In the genomic region with DNA sequence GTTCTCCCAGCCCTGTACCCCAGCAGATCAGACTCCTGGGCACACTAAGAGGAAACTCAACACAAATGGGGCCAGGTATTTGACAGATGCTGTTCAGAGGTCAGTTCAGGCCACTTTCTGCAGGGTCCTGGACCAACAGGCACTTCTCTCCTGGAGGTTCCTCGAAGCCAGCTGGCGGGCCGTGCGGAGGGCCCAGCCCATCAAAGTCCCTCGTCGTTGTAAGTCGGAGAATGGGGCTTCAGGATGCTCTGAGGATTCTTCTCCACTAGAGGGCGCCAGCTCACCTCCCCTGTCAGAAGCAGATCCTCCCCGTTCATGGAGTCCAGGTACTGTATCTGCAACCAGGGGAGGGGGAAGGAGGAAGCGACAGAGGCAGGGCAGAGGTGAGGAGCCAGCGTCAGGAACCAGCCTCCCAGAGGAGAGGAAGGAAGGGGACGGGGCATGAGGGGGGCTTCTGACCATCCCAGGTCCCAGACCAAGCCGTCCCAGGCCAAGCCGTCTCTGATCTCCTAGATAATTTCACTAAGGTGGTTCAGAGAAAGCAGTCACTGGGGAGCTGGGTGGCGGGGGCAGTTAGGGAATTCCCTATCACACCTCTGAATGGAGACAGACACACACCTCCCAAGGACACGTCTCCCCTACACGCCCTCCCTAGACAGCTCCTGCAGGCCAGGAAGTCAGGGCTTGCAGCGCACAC, we compare ENCODE assay signal across 1 cellular context.
TF ChIP-seq lines count a peak whose summit lies in the region.

No MANE protein-coding gene starts in this region.

TF ChIP-seq in HepG2, 621 proteins besides CTCF, POLR2A, EP300 and RAD21 (continued from another document and continues in another):
- TF ChIP-seq, protein P1, sequence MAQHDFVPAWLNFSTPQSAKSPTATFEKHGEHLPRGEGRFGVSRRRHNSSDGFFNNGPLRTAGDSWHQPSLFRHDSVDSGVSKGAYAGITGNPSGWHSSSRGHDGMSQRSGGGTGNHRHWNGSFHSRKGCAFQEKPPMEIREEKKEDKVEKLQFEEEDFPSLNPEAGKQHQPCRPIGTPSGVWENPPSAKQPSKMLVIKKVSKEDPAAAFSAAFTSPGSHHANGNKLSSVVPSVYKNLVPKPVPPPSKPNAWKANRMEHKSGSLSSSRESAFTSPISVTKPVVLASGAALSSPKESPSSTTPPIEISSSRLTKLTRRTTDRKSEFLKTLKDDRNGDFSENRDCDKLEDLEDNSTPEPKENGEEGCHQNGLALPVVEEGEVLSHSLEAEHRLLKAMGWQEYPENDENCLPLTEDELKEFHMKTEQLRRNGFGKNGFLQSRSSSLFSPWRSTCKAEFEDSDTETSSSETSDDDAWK (CRISPR knock-in tag; IDR thresholded peaks at IDR 0.05) = no peak
- no peak for TF ChIP-seq DPF2 (CRISPR knock-in tag; IDR thresholded peaks at IDR 0.05; ENCODE audit: borderline replicate concordance, low read depth)
- no peak for TF ChIP-seq ZFP36 (IDR thresholded peaks at IDR 0.05; ENCODE audit: borderline replicate concordance, low read depth, low read length, partially characterized antibody)
- peak; percentile 85 for TF ChIP-seq CCDC6 (CRISPR knock-in tag; IDR thresholded peaks at IDR 0.05)
- TF ChIP-seq MIER2 (CRISPR knock-in tag; IDR thresholded peaks at IDR 0.05) = peak; percentile 83; the same call in 1 of the 2 replicates
- TF ChIP-seq, protein P2, sequence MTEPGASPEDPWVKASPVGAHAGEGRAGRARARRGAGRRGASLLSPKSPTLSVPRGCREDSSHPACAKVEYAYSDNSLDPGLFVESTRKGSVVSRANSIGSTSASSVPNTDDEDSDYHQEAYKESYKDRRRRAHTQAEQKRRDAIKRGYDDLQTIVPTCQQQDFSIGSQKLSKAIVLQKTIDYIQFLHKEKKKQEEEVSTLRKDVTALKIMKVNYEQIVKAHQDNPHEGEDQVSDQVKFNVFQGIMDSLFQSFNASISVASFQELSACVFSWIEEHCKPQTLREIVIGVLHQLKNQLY (CRISPR knock-in tag; IDR thresholded peaks at IDR 0.05) = no peak
- no peak for TF ChIP-seq TP53 (CRISPR knock-in tag; conservative IDR thresholded peaks at IDR 0.05)
- TF ChIP-seq, protein P3, sequence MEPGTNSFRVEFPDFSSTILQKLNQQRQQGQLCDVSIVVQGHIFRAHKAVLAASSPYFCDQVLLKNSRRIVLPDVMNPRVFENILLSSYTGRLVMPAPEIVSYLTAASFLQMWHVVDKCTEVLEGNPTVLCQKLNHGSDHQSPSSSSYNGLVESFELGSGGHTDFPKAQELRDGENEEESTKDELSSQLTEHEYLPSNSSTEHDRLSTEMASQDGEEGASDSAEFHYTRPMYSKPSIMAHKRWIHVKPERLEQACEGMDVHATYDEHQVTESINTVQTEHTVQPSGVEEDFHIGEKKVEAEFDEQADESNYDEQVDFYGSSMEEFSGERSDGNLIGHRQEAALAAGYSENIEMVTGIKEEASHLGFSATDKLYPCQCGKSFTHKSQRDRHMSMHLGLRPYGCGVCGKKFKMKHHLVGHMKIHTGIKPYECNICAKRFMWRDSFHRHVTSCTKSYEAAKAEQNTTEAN (CRISPR knock-in tag; conservative IDR thresholded peaks at IDR 0.05) = no peak
- peak; percentile 64 for TF ChIP-seq THAP11 (CRISPR knock-in tag; IDR thresholded peaks at IDR 0.05)
- no peak for TF ChIP-seq MTA1 (CRISPR knock-in tag; IDR thresholded peaks at IDR 0.05; ENCODE audit: borderline replicate concordance)
- TF ChIP-seq, protein P4, sequence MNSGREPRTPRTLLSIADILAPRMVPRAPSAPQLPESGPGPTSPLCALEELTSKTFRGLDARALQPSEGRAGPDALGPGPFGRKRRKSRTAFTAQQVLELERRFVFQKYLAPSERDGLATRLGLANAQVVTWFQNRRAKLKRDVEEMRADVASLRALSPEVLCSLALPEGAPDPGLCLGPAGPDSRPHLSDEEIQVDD (CRISPR knock-in tag; IDR thresholded peaks at IDR 0.05; ENCODE audit: borderline replicate concordance) = no peak
- TF ChIP-seq ZNF777 (CRISPR knock-in tag; IDR thresholded peaks at IDR 0.05) = no peak
- TF ChIP-seq, protein P5, sequence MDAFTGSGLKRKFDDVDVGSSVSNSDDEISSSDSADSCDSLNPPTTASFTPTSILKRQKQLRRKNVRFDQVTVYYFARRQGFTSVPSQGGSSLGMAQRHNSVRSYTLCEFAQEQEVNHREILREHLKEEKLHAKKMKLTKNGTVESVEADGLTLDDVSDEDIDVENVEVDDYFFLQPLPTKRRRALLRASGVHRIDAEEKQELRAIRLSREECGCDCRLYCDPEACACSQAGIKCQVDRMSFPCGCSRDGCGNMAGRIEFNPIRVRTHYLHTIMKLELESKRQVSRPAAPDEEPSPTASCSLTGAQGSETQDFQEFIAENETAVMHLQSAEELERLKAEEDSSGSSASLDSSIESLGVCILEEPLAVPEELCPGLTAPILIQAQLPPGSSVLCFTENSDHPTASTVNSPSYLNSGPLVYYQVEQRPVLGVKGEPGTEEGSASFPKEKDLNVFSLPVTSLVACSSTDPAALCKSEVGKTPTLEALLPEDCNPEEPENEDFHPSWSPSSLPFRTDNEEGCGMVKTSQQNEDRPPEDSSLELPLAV (CRISPR knock-in tag; conservative IDR thresholded peaks at IDR 0.05; ENCODE audit: low read depth) = no peak
- TF ChIP-seq NONO (IDR thresholded peaks at IDR 0.05) = no peak
- TF ChIP-seq NONO (CRISPR knock-in tag; conservative IDR thresholded peaks at IDR 0.05) = 0 out of 2 replicates have a peak, but pooled peaks have one; percentile 46
- no peak for TF ChIP-seq RFX5 (IDR thresholded peaks at IDR 0.05; ENCODE audit: low read depth, low read length)
- TF ChIP-seq, protein P6, sequence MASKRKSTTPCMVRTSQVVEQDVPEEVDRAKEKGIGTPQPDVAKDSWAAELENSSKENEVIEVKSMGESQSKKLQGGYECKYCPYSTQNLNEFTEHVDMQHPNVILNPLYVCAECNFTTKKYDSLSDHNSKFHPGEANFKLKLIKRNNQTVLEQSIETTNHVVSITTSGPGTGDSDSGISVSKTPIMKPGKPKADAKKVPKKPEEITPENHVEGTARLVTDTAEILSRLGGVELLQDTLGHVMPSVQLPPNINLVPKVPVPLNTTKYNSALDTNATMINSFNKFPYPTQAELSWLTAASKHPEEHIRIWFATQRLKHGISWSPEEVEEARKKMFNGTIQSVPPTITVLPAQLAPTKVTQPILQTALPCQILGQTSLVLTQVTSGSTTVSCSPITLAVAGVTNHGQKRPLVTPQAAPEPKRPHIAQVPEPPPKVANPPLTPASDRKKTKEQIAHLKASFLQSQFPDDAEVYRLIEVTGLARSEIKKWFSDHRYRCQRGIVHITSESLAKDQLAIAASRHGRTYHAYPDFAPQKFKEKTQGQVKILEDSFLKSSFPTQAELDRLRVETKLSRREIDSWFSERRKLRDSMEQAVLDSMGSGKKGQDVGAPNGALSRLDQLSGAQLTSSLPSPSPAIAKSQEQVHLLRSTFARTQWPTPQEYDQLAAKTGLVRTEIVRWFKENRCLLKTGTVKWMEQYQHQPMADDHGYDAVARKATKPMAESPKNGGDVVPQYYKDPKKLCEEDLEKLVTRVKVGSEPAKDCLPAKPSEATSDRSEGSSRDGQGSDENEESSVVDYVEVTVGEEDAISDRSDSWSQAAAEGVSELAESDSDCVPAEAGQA (IDR thresholded peaks at IDR 0.05; ENCODE audit: low read depth) = no peak
- TF ChIP-seq, protein P6 (CRISPR knock-in tag; IDR thresholded peaks at IDR 0.05; ENCODE audit: borderline replicate concordance) = no peak
- TF ChIP-seq, protein P7, sequence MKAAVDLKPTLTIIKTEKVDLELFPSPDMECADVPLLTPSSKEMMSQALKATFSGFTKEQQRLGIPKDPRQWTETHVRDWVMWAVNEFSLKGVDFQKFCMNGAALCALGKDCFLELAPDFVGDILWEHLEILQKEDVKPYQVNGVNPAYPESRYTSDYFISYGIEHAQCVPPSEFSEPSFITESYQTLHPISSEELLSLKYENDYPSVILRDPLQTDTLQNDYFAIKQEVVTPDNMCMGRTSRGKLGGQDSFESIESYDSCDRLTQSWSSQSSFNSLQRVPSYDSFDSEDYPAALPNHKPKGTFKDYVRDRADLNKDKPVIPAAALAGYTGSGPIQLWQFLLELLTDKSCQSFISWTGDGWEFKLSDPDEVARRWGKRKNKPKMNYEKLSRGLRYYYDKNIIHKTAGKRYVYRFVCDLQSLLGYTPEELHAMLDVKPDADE (CRISPR knock-in tag; IDR thresholded peaks at IDR 0.05) = no peak
- TF ChIP-seq RFXANK (CRISPR knock-in tag; IDR thresholded peaks at IDR 0.05) = no peak
- no peak for TF ChIP-seq ELF4 (CRISPR knock-in tag; IDR thresholded peaks at IDR 0.05; ENCODE audit: borderline replicate concordance)
- TF ChIP-seq, protein P8, sequence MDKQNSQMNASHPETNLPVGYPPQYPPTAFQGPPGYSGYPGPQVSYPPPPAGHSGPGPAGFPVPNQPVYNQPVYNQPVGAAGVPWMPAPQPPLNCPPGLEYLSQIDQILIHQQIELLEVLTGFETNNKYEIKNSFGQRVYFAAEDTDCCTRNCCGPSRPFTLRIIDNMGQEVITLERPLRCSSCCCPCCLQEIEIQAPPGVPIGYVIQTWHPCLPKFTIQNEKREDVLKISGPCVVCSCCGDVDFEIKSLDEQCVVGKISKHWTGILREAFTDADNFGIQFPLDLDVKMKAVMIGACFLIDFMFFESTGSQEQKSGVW (CRISPR knock-in tag; IDR thresholded peaks at IDR 0.05; ENCODE audit: borderline replicate concordance) = no peak
- no peak for TF ChIP-seq IRX3 (CRISPR knock-in tag; IDR thresholded peaks at IDR 0.05; ENCODE audit: borderline replicate concordance, low read depth)
- no peak for TF ChIP-seq ZNF7 (CRISPR knock-in tag; IDR thresholded peaks at IDR 0.05)
- TF ChIP-seq, protein P9, sequence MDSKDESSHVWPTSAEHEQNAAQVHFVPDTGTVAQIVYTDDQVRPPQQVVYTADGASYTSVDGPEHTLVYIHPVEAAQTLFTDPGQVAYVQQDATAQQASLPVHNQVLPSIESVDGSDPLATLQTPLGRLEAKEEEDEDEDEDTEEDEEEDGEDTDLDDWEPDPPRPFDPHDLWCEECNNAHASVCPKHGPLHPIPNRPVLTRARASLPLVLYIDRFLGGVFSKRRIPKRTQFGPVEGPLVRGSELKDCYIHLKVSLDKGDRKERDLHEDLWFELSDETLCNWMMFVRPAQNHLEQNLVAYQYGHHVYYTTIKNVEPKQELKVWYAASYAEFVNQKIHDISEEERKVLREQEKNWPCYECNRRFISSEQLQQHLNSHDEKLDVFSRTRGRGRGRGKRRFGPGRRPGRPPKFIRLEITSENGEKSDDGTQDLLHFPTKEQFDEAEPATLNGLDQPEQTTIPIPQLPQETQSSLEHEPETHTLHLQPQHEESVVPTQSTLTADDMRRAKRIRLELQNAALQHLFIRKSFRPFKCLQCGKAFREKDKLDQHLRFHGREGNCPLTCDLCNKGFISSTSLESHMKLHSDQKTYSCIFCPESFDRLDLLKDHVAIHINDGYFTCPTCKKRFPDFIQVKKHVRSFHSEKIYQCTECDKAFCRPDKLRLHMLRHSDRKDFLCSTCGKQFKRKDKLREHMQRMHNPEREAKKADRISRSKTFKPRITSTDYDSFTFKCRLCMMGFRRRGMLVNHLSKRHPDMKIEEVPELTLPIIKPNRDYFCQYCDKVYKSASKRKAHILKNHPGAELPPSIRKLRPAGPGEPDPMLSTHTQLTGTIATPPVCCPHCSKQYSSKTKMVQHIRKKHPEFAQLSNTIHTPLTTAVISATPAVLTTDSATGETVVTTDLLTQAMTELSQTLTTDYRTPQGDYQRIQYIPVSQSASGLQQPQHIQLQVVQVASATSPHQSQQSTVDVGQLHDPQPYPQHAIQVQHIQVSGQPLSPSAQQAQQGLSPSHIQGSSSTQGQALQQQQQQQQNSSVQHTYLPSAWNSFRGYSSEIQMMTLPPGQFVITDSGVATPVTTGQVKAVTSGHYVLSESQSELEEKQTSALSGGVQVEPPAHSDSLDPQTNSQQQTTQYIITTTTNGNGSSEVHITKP (CRISPR knock-in tag; IDR thresholded peaks at IDR 0.05; ENCODE audit: low read depth) = no peak
- TF ChIP-seq SP1 (IDR thresholded peaks at IDR 0.05) = no peak
- peak; percentile 43; the same call in 1 of the 2 replicates for TF ChIP-seq SP1 (CRISPR knock-in tag; IDR thresholded peaks at IDR 0.05)
- no peak for TF ChIP-seq ZNF570 (CRISPR knock-in tag; IDR thresholded peaks at IDR 0.05; ENCODE audit: borderline replicate concordance)
- TF ChIP-seq, protein P10, sequence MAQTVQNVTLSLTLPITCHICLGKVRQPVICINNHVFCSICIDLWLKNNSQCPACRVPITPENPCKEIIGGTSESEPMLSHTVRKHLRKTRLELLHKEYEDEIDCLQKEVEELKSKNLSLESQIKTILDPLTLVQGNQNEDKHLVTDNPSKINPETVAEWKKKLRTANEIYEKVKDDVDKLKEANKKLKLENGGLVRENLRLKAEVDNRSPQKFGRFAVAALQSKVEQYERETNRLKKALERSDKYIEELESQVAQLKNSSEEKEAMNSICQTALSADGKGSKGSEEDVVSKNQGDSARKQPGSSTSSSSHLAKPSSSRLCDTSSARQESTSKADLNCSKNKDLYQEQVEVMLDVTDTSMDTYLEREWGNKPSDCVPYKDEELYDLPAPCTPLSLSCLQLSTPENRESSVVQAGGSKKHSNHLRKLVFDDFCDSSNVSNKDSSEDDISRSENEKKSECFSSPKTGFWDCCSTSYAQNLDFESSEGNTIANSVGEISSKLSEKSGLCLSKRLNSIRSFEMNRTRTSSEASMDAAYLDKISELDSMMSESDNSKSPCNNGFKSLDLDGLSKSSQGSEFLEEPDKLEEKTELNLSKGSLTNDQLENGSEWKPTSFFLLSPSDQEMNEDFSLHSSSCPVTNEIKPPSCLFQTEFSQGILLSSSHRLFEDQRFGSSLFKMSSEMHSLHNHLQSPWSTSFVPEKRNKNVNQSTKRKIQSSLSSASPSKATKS (CRISPR knock-in tag; IDR thresholded peaks at IDR 0.05) = no peak
- peak; percentile 67; the same call in 1 of the 3 replicates for TF ChIP-seq MXI1 (IDR thresholded peaks at IDR 0.05; ENCODE audit: borderline replicate concordance, low read depth, low read length)
- TF ChIP-seq, protein P11, sequence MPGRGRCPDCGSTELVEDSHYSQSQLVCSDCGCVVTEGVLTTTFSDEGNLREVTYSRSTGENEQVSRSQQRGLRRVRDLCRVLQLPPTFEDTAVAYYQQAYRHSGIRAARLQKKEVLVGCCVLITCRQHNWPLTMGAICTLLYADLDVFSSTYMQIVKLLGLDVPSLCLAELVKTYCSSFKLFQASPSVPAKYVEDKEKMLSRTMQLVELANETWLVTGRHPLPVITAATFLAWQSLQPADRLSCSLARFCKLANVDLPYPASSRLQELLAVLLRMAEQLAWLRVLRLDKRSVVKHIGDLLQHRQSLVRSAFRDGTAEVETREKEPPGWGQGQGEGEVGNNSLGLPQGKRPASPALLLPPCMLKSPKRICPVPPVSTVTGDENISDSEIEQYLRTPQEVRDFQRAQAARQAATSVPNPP (CRISPR knock-in tag; IDR thresholded peaks at IDR 0.05) = no peak
